Comparison of ENCODE assay signal across 11 cellular contexts in genomic region chr5:142779163-142779562, GRCh38. TPM values are rescaled to one million over a fixed set of nuclear protein-coding genes. Genes with fewer than 3 reads are reported as not detected.
DNase-seq lines count a peak whose midpoint lies in the region; ATAC-seq and TF ChIP-seq lines count a peak whose summit lies in the region.
"Had no signal": no experiment of that assay in that cellular context is flagged by ENCODE, and none has a peak within 500 bp of the region (broad histone marks: within the 10 kb centered on the region; RNA-seq: fewer than 3 reads in every experiment).

No MANE protein-coding gene starts in this region.

- no peaks in the 10 kb centered on the region for H3K79me1 ChIP-seq in neuronal stem cell (ENCODE audit: low read depth, low read length)

- no peak overlapping the region for H2AK5ac ChIP-seq in neuronal stem cell (ENCODE audit: low read depth, low read length)

- H3K14ac ChIP-seq in neuronal stem cell (ENCODE audit: low read length), result no peak overlapping the region

- no peaks in the 10 kb centered on the region for H3K9me3 ChIP-seq in SK-N-SH
- no peaks in the 10 kb centered on the region for H3K9me3 ChIP-seq in neuronal stem cell (replicated peaks in 1 of 2; ENCODE audit: control insufficient read depth in 2 of 2, insufficient read depth in 1 of 2, low read depth in 1 of 2, low read length in 2 of 2)
- no peaks in the 10 kb centered on the region for H3K9me3 ChIP-seq in vagina

- POLR2A ChIA-PET in SK-N-SH (lab: Yijun Ruan, JAX), result interaction anchor here (1.2 kb wide), 1 partner anchor 9 kb away, joined by 4 read pairs; the partner anchor contains the start of gene ARHGAP26

- H2BK12ac ChIP-seq in neuronal stem cell (ENCODE audit: low read length), result no peak overlapping the region

- H3K4ac ChIP-seq in neuronal stem cell (ENCODE audit: low read length), result no peak overlapping the region

- H3K27me3 ChIP-seq in SK-N-SH (ENCODE audit: insufficient read depth) (no peaks in the 10 kb centered on the region), neuronal stem cell (ENCODE audit: control insufficient read depth in 3 of 3, insufficient read depth in 3 of 3, low read depth in 1 of 3, low read length in 3 of 3) (no peaks in the 10 kb centered on the region), vagina (no peaks in the 10 kb centered on the region)

- H3K4me2 ChIP-seq in SK-N-SH (peak overlapping the region; percentile 36; the same call in 1 of the 2 replicates), neuronal stem cell (ENCODE audit: insufficient read depth, low read length, poor library complexity, severe bottlenecking) (no peak overlapping the region)

- H3K18ac ChIP-seq in neuronal stem cell (ENCODE audit: low read length), result no peak overlapping the region

- H3K4me3 ChIP-seq in SK-N-SH (ENCODE audit: low read depth in 2 of 2, low read length in 1 of 2) (no peak overlapping the region), neuronal stem cell (ENCODE audit: low read length in 2 of 2) (no peak overlapping the region), vagina (no peak overlapping the region)
- H3K4me3 ChIP-seq: lung had no signal

- TF ChIP-seq CTCF in SK-N-SH (IDR thresholded peaks at IDR 0.05), result no peak
- TF ChIP-seq CTCF in vagina (IDR thresholded peaks at IDR 0.05), result no peak

- 17% methylated on average over 1 of the region's 1 CpG for WGBS in SK-N-SH (ENCODE audit: low lambda C conversion rate)
- no CpG with 5 or more reads among the region's 1 CpG for WGBS in neuronal stem cell (ENCODE audit: extremely low coverage in 2 of 2, insufficient read length in 2 of 2, insufficient replicate concordance in 1 of 2), 2 donors

- peak; percentile 89 to 90 for TF ChIP-seq EP300 in SK-N-SH (IDR thresholded peaks at IDR 0.05; ENCODE audit: borderline replicate concordance in 1 of 2, low read depth in 1 of 2, low read length in 1 of 2)

- ATAC-seq in Right ventricle myocardium superior (ENCODE audit: poor library complexity) (peak; percentile 72), HG03432 (IDR thresholded peaks at IDR 0.05; ENCODE audit: unreplicated experiment) (no peak), GM19455 (IDR thresholded peaks at IDR 0.05; ENCODE audit: unreplicated experiment) (no peak)
- ATAC-seq: stimulated activated memory B cell treated with anti-CD40 and anti-IgM and Interleukin-4, amounts not matched to agents 10 μg/mL and 1 μg/mL and 100 μg/mL, for 72 hours had no signal

- no peak overlapping the region for H2BK120ac ChIP-seq in neuronal stem cell (ENCODE audit: low read depth, low read length)

- H2AFZ ChIP-seq in SK-N-SH (ENCODE audit: low read depth) (no peak overlapping the region), neuronal stem cell (ENCODE audit: low read length) (peak overlapping the region; percentile 26)

- no peak; the same call in 1 of the 2 replicates for TF ChIP-seq RAD21 in SK-N-SH (IDR thresholded peaks at IDR 0.05; ENCODE audit: low read length)

- no peak overlapping the region for H4K91ac ChIP-seq in neuronal stem cell (ENCODE audit: low read depth, low read length, poor library complexity)

- H4K8ac ChIP-seq in neuronal stem cell (ENCODE audit: low read depth, low read length), result no peak overlapping the region

- intact Hi-C loops in Right ventricle myocardium superior (cut with DNase I) (no loop called here), vagina (cut with DNase I) (loop anchor here (10.0 kb wide), 1 partner anchor 64 kb away; no protein-coding TSS in a partner anchor)

- H3K9ac ChIP-seq in SK-N-SH, result no peak overlapping the region
- no peak overlapping the region for H3K9ac ChIP-seq in neuronal stem cell (ENCODE audit: low read depth, low read length, poor library complexity)

- no peak overlapping the region for H2BK15ac ChIP-seq in neuronal stem cell (ENCODE audit: low read length)

- no peak overlapping the region for H3K23ac ChIP-seq in neuronal stem cell (ENCODE audit: low read depth, low read length, poor library complexity)

- DNase-seq in EH (ENCODE audit: low read depth) (peak; percentile 64), SK-N-SH (peak; percentile 60), Right ventricle myocardium superior (no peak), neuronal stem cell (ENCODE audit: low spot score) (no peak), vagina (ENCODE audit: extremely low spot score in 2 of 2) (no peak), NCI-H226 (no peak)
- DNase-seq: activated naive CD4-positive, alpha-beta T cell had no signal

- H3K4me1 ChIP-seq in SK-N-SH (ENCODE audit: control insufficient read depth in 1 of 2, insufficient read depth in 2 of 2, low read depth in 1 of 2, low read length in 1 of 2) (peaks cover 37 to 59% of the 10 kb centered on the region in 2 experiments), neuronal stem cell (ENCODE audit: control insufficient read depth in 2 of 2, insufficient read depth in 1 of 2, low read depth in 1 of 2, low read length in 2 of 2) (peaks cover 19 to 26% of the 10 kb centered on the region in 2 donors), vagina (peaks cover 28% of the 10 kb centered on the region)

- no peaks in the 10 kb centered on the region for H3K79me2 ChIP-seq in SK-N-SH (ENCODE audit: insufficient read depth)

- peak overlapping the region; percentile 58 to 59; a peak in 3 of 4 replicates for H3K27ac ChIP-seq in SK-N-SH (ENCODE audit: low read depth in 2 of 2, low read length in 1 of 2)
- no peak overlapping the region for H3K27ac ChIP-seq in neuronal stem cell (replicated peaks; ENCODE audit: low read length)
- H3K27ac ChIP-seq in vagina, result no peak overlapping the region

- H3F3A ChIP-seq in SK-N-SH (replicated peaks; ENCODE audit: insufficient read depth), result no peaks in the 10 kb centered on the region

- no peaks in the 10 kb centered on the region for H4K20me1 ChIP-seq in SK-N-SH (ENCODE audit: insufficient read depth)

- H3K9me2 ChIP-seq in SK-N-SH, result no peaks in the 10 kb centered on the region

- no peak overlapping the region for H2BK5ac ChIP-seq in neuronal stem cell (ENCODE audit: low read length)

- H3K36me3 ChIP-seq in SK-N-SH (replicated peaks in 1 of 2; ENCODE audit: control insufficient read depth in 1 of 2, insufficient read depth in 2 of 2, low read length in 1 of 2) (no peaks in the 10 kb centered on the region), neuronal stem cell (replicated peaks in 1 of 2; ENCODE audit: control insufficient read depth in 2 of 2, insufficient read depth in 2 of 2, low read length in 2 of 2) (no peaks in the 10 kb centered on the region), vagina (no peaks in the 10 kb centered on the region)

- no peak for TF ChIP-seq POLR2A in vagina (IDR thresholded peaks at IDR 0.05)

- CTCF ChIA-PET in SK-N-SH (lab: Yijun Ruan, JAX), result interaction anchor here (0.7 to 3.5 kb wide), 13 partner anchors 8 to 109 kb away, joined by 3 to 26 read pairs (median 5); partner anchors contain the start of gene ARHGAP26

TF ChIP-seq in SK-N-SH, 30 proteins besides CTCF, POLR2A, EP300 and RAD21 (continues in another document):
- no peak for TF ChIP-seq RFX5 (IDR thresholded peaks at IDR 0.05; ENCODE audit: low read length)
- TF ChIP-seq PBX3 (IDR thresholded peaks at IDR 0.05), result peak; percentile 95
- no peak for TF ChIP-seq NRF1 (IDR thresholded peaks at IDR 0.05; ENCODE audit: low read depth, low read length)
- TF ChIP-seq SMC3 (IDR thresholded peaks at IDR 0.05; ENCODE audit: low read depth, low read length), result no peak
- TF ChIP-seq MXI1 (IDR thresholded peaks at IDR 0.05; ENCODE audit: low read depth, low read length), result peak; percentile 77
- TF ChIP-seq GATA2 (CRISPR knock-in tag; IDR thresholded peaks at IDR 0.05), result no peak
- no peak for TF ChIP-seq ELF1 (IDR thresholded peaks at IDR 0.05)
- TF ChIP-seq FOSL2 (IDR thresholded peaks at IDR 0.05; ENCODE audit: borderline replicate concordance, low read depth), result no peak; the same call in 1 of the 2 replicates
- TF ChIP-seq TCF12 (IDR thresholded peaks at IDR 0.05), result peak; percentile 99
- no peak for TF ChIP-seq TAF1 (IDR thresholded peaks at IDR 0.05; ENCODE audit: borderline replicate concordance, low read depth, low read length)
- no peak for TF ChIP-seq USF1 (IDR thresholded peaks at IDR 0.05; ENCODE audit: borderline replicate concordance, low read depth)
- TF ChIP-seq YY1 (IDR thresholded peaks at IDR 0.05; ENCODE audit: low read depth), result no peak
- peak; percentile 24 for TF ChIP-seq CHD2 (IDR thresholded peaks at IDR 0.05; ENCODE audit: low read length, partially characterized antibody)
- TF ChIP-seq IRF3 (IDR thresholded peaks at IDR 0.05; ENCODE audit: low read depth, low read length), result no peak
- peak; percentile 95 for TF ChIP-seq SIN3A (IDR thresholded peaks at IDR 0.05; ENCODE audit: borderline replicate concordance, low read depth, low read length)
- TF ChIP-seq FOXM1 (IDR thresholded peaks at IDR 0.05; ENCODE audit: low read depth), result no peak

RNA-seq across cellular contexts. Expression of gene ARHGAP26, which starts 9.0 kb away (rescaled TPM):
- 6.1 and 8.4 TPM in 2 replicates for polyA plus RNA-seq in SK-N-SH (2012; rRNA removed)
- polyA plus RNA-seq in SK-N-SH (2012; cell fraction: cytosol; rRNA removed), result 4.4 and 4.6 TPM in 2 replicates
- 19.4 and 33.8 TPM in 2 replicates for polyA plus RNA-seq in SK-N-SH (2012; cell fraction: nucleus; rRNA removed)
- total RNA-seq in Right ventricle myocardium superior (32.5 TPM), vagina (42.5 TPM)
- polyA plus RNA-seq in neuronal stem cell (2013, experiment 1 of 2), result 6.2 TPM
- polyA plus RNA-seq in neuronal stem cell (2013, experiment 2 of 2), result 5.7 TPM

Comparison
In these comparisons a context has a peak if more than half of its experiments do, and no peak if none do; other contexts are left out.
1. DNase-seq: peak in EH (single experiment) and SK-N-SH (single experiment); none in Right ventricle myocardium superior (single experiment), neuronal stem cell (single experiment), vagina (0 of 2) and NCI-H226 (single experiment).
2. H3K27ac ChIP-seq: peak in SK-N-SH (2 of 2); none in neuronal stem cell (single experiment) and vagina (single experiment).